Comparison of ENCODE assay signal across 23 cellular contexts in the genomic region with DNA sequence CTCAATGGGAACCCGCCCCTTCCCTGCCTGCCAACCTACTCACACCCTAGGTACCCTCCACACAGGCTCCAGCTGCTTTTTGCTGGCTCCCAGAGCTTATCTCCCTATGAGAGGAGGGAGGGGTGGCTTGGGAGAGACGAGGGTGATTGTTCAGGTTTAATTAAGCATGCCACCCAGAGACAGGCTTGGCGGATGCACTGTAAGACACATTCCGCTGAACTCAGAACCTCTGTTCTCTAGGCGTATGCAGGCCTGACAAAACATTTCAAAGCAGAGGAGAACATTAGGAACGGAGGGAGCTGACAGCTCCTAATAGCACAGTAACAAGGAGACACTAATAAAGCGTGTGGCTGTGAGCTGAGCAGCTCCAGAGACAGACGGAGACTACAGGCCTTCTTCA.
DNase-seq lines count a peak whose midpoint lies in the region; ATAC-seq and TF ChIP-seq lines count a peak whose summit lies in the region.
"Had no signal": no experiment of that assay in that cellular context is flagged by ENCODE, and none has a peak within 500 bp of the region (broad histone marks: within the 10 kb centered on the region; RNA-seq: fewer than 3 reads in every experiment).

No MANE protein-coding gene starts in this region.

- WGBS in psoas muscle, 3 donors = 59 to 65% (median 60%) methylated on average over 8 of the region's 8 CpGs

- intact Hi-C loops in psoas muscle (cut with DNase I) = no loop called here

- peaks cover 0 to 9% (median 0%) of the 10 kb centered on the region in 3 donors for H3K27me3 ChIP-seq in psoas muscle (ENCODE audit: insufficient read depth in 3 of 3, low read length in 2 of 3)
- H3K27me3 ChIP-seq: BLaER1, MG63, upper lobe of right lung had no signal

- H3K4me1 ChIP-seq in psoas muscle = no peaks in the 10 kb centered on the region
- H3K4me1 ChIP-seq: upper lobe of right lung had no signal

- no peak overlapping the region for H3K27ac ChIP-seq in psoas muscle
- H3K27ac ChIP-seq: BLaER1, HL-60, PC-9, upper lobe of right lung had no signal

- no peak overlapping the region for H3K4me3 ChIP-seq in psoas muscle
- H3K4me3 ChIP-seq: BLaER1, MG63, PC-9, smooth muscle cell, upper lobe of right lung had no signal

- no peak for ATAC-seq in psoas muscle
- ATAC-seq: activated CD8-positive, alpha-beta T cell treated with anti-CD3 and anti-CD28 coated beads, Interleukin-2, amount 10 ng/mL, durations not matched to agents 7 days and 5 days; activated T-cell treated with anti-CD3 and anti-CD28 coated beads, Interleukin-2, amount 50 U/mL, for 4 hours; esophagus mucosa; left lobe of liver; upper lobe of right lung had no signal

- peak; percentile 13 for DNase-seq in NCI-H1092 treated with DMSO at 0.1 percent for 48 hours (lab: John Stamatoyannopoulos, UW)
- DNase-seq in NCI-H1092 (lab: John Stamatoyannopoulos, UW) = no peak
- peak; percentile 19 for DNase-seq in NCI-H2107 (lab: John Stamatoyannopoulos, UW)
- DNase-seq in NCI-H82 treated with DMSO at 0.1 percent for 48 hours (lab: John Stamatoyannopoulos, UW; ENCODE audit: unreplicated experiment) = peak; percentile 49
- DNase-seq in renal cortical epithelial cell (ENCODE audit: low read depth) = peak; percentile 37
- DNase-seq in NOMO-1 treated with dmso at 0.1 percent for 144 hours (lab: John Stamatoyannopoulos, UW; ENCODE audit: unreplicated experiment) = no peak
- DNase-seq in psoas muscle = no peak
- no peak for DNase-seq in RKO (ENCODE audit: low spot score)
- DNase-seq: 8988T; activated CD8-positive, alpha-beta T cell treated with anti-CD3 and anti-CD28 coated beads, Interleukin-2, amount 10 ng/mL, durations not matched to agents 7 days and 5 days; activated naive CD4-positive, alpha-beta T cell treated with anti-CD3 and anti-CD28 coated beads for 36 hours; activated T-cell treated with anti-CD3 and anti-CD28 coated beads, Interleukin-2, amount 50 U/mL, for 4 hours; HFFc6; MG63; natural killer cell; PC-9; stimulated activated CD4-positive, alpha-beta T cell treated with anti-CD3 and anti-CD28 coated beads, Interleukin-4, amount 100 ng/mL, for 24 hours; upper lobe of right lung had no signal

- TF ChIP-seq CTCF in psoas muscle (IDR thresholded peaks at IDR 0.05) = no peak

- H3K36me3 ChIP-seq in psoas muscle (ENCODE audit: insufficient read depth in 1 of 2, low read depth in 1 of 2) = no peaks in the 10 kb centered on the region
- H3K36me3 ChIP-seq: BLaER1, MG63, upper lobe of right lung had no signal

- H3K9me3 ChIP-seq in psoas muscle = no peaks in the 10 kb centered on the region
- H3K9me3 ChIP-seq: BLaER1, MG63, upper lobe of right lung had no signal

Comparison
In these comparisons a context has a peak if more than half of its experiments do, and no peak if none do; other contexts are left out.
1. DNase-seq: peak in NCI-H1092 treated with DMSO at 0.1 percent for 48 hours (single experiment), NCI-H2107 (single experiment), NCI-H82 treated with DMSO at 0.1 percent for 48 hours (single experiment) and renal cortical epithelial cell (single experiment); none in NCI-H1092 (single experiment), NOMO-1 treated with dmso at 0.1 percent for 144 hours (single experiment), psoas muscle (0 of 2) and RKO (single experiment).